Comparison of ENCODE assay signal across 8 cellular contexts in genomic region chr12:64452559-64453329, GRCh38. TPM values are rescaled to one million over a fixed set of nuclear protein-coding genes. Genes with fewer than 3 reads are reported as not detected.
DNase-seq lines count a peak whose midpoint lies in the region; ATAC-seq and TF ChIP-seq lines count a peak whose summit lies in the region.

No MANE protein-coding gene starts in this region.

- intact Hi-C loops in IMR-90 (cut with micrococcal nuclease): no loop called here

- H3K9me1 ChIP-seq in IMR-90 (ENCODE audit: insufficient read depth, low read length): 0 out of 2 replicates have a peak, but pooled peaks cover 2% of the 10 kb centered on the region

- H2BK20ac ChIP-seq in IMR-90 (ENCODE audit: low read depth, low read length): peak overlapping the region; percentile 47; the same call in 1 of the 2 replicates

- H3K27ac ChIP-seq in IMR-90 (ENCODE audit: insufficient read depth, low read length) (peak overlapping the region; percentile 93), SU-DHL-6 (ENCODE audit: low read depth, low read length) (peak overlapping the region; percentile 62), endodermal cell (ENCODE audit: low read depth, low read length) (peak overlapping the region; percentile 73), mesendoderm (ENCODE audit: low read depth, low read length) (peak overlapping the region; percentile 87), upper lobe of left lung (peak overlapping the region; percentile 97 to 100 (median 98))

- in situ Hi-C loops in IMR-90 (cut with MboI; ENCODE audit: low sequenced_read_pairs): no loop called here

- POLR2A ChIA-PET in IMR-90 (lab: Charles Lee; ENCODE audit: unreplicated experiment): no interaction called here

- peak overlapping the region; percentile 88 for H3K27ac Mint-ChIP-seq in endodermal cell

- H2BK15ac ChIP-seq in IMR-90 (ENCODE audit: low read depth, low read length) (no peak overlapping the region; the same call in 2 of the 3 replicates), mesendoderm (replicated peaks; ENCODE audit: low read depth) (no peak overlapping the region)

- H2AK5ac ChIP-seq in IMR-90 (ENCODE audit: low read depth, low read length) (peak overlapping the region; percentile 71), mesendoderm (ENCODE audit: low read length) (no peak overlapping the region)

- H3K14ac ChIP-seq in IMR-90 (replicated peaks; ENCODE audit: low read depth, low read length): peak overlapping the region; percentile 96

- H3F3A ChIP-seq in SU-DHL-6 (ENCODE audit: insufficient read depth): peaks cover 29% of the 10 kb centered on the region

- no peaks in the 10 kb centered on the region for H3K9me3 ChIP-seq in IMR-90 (ENCODE audit: control insufficient read depth, insufficient read depth, low read length)
- H3K9me3 ChIP-seq in SU-DHL-6 (ENCODE audit: insufficient read depth, low read length): no peaks in the 10 kb centered on the region
- H3K9me3 ChIP-seq in endodermal cell (ENCODE audit: control insufficient read depth, low read length): no peaks in the 10 kb centered on the region
- H3K9me3 ChIP-seq in upper lobe of left lung: no peaks in the 10 kb centered on the region

- peaks cover 23% of the 10 kb centered on the region for H3K36me3 Mint-ChIP-seq in endodermal cell (ENCODE audit: low read depth)

- no peak for TF ChIP-seq RAD21 in IMR-90 (IDR thresholded peaks at IDR 0.05; ENCODE audit: low read length)

- H2BK5ac ChIP-seq in IMR-90 (ENCODE audit: low read depth, low read length, poor library complexity, severe bottlenecking) (peak overlapping the region; percentile 96), mesendoderm (ENCODE audit: low read length) (no peak overlapping the region)

- H3K4me1 ChIP-seq in IMR-90 (ENCODE audit: control insufficient read depth, insufficient read depth, low read length) (peaks cover 9% of the 10 kb centered on the region), endodermal cell (ENCODE audit: control insufficient read depth, insufficient read depth, low read length) (peaks cover 3% of the 10 kb centered on the region), mesendoderm (ENCODE audit: control insufficient read depth, low read depth, low read length) (no peaks in the 10 kb centered on the region), upper lobe of left lung (peaks cover 17 to 35% (median 29%) of the 10 kb centered on the region in 4 donors)

- WGBS in IMR-90 (ENCODE audit: extremely low coverage in 2 of 2, insufficient read length in 1 of 2), 2 experiments: no CpG with 5 or more reads among the region's 16 CpGs
- 4 to 5% methylated on average over 12 to 16 of the region's 16 CpGs for WGBS in endodermal cell (ENCODE audit: insufficient coverage in 1 of 2, insufficient read length in 1 of 2), 2 experiments
- no CpG with 5 or more reads among the region's 16 CpGs for WGBS in mesendoderm (ENCODE audit: extremely low coverage, insufficient coverage, low lambda C conversion rate)
- 0 to 1% methylated on average over 15 to 16 of the region's 16 CpGs for WGBS in upper lobe of left lung, 2 donors

- no TSS peak for BruUV-seq in IMR-90 (replicated peaks; lab: Mats Ljungman, UMichigan)

- TF ChIP-seq POLR2A in IMR-90 (IDR thresholded peaks at IDR 0.05; ENCODE audit: low read depth, low read length) (peak; percentile 73; the same call in 1 of the 2 replicates), upper lobe of left lung (IDR thresholded peaks at IDR 0.05) (peak in 1 of 4 donors; percentile 0)

- peak overlapping the region; percentile 79 for H3K9ac ChIP-seq in IMR-90 (ENCODE audit: low read depth, low read length)
- peak overlapping the region; percentile 91 for H3K9ac ChIP-seq in SU-DHL-6 (ENCODE audit: low read length)
- H3K9ac ChIP-seq in endodermal cell (ENCODE audit: extremely low read depth, low read length, poor library complexity, severe bottlenecking): peak overlapping the region; percentile 84
- peak overlapping the region; percentile 92 for H3K9ac ChIP-seq in mesendoderm (ENCODE audit: low read length)

- H2AK9ac ChIP-seq in IMR-90 (replicated peaks; ENCODE audit: low read depth, low read length, poor library complexity): peak overlapping the region; percentile 90

- peaks cover 63% of the 10 kb centered on the region for H3K79me2 ChIP-seq in SU-DHL-6 (ENCODE audit: insufficient read depth, low read length)
- H3K79me2 ChIP-seq in mesendoderm (ENCODE audit: control insufficient read depth, insufficient read depth, low read length): peaks cover 25% of the 10 kb centered on the region

- peak in 1 of 4 donors; percentile 11 for TF ChIP-seq EP300 in upper lobe of left lung (IDR thresholded peaks at IDR 0.05)

- TF ChIP-seq CTCF in IMR-90 (conservative IDR thresholded peaks at IDR 0.05; ENCODE audit: low read depth, low read length) (no peak), SU-DHL-6 (IDR thresholded peaks at IDR 0.05; ENCODE audit: insufficient read depth, low read length, poor library complexity, severe bottlenecking) (no peak), endodermal cell (conservative IDR thresholded peaks at IDR 0.05) (no peak), upper lobe of left lung (IDR thresholded peaks at IDR 0.05) (no peak)

- peak overlapping the region; percentile 65 for H4K91ac ChIP-seq in IMR-90 (ENCODE audit: insufficient read depth, low read depth, low read length)

- H3K9me3 Mint-ChIP-seq in endodermal cell: no peaks in the 10 kb centered on the region

- H3K79me1 ChIP-seq in IMR-90 (ENCODE audit: low read depth in 1 of 2, low read length in 2 of 2): peaks cover 9 to 29% of the 10 kb centered on the region in 2 experiments; a peak in 3 of 4 replicates
- H3K79me1 ChIP-seq in mesendoderm (ENCODE audit: low read length): peaks cover 8% of the 10 kb centered on the region

- H3K9me2 ChIP-seq in SU-DHL-6 (replicated peaks; ENCODE audit: insufficient read depth, low read length): no peaks in the 10 kb centered on the region

- H3K56ac ChIP-seq in IMR-90 (ENCODE audit: extremely low read depth, insufficient read depth, low read length) (peak overlapping the region; percentile 92), mesendoderm (ENCODE audit: low read length) (peak overlapping the region; percentile 81)

- peak overlapping the region; percentile 89 for H3K23ac ChIP-seq in IMR-90 (ENCODE audit: low read depth, low read length)
- H3K23ac ChIP-seq in mesendoderm (ENCODE audit: low read length): peak overlapping the region; percentile 51

- peak overlapping the region; percentile 58; the same call in 1 of the 2 replicates for H2BK120ac ChIP-seq in IMR-90 (ENCODE audit: low read depth, low read length)
- no peak overlapping the region for H2BK120ac ChIP-seq in mesendoderm (ENCODE audit: low read depth, low read length)

- no peaks in the 10 kb centered on the region for H3K27me3 ChIP-seq in IMR-90 (ENCODE audit: control insufficient read depth, insufficient read depth, low read length)
- H3K27me3 ChIP-seq in SU-DHL-6 (ENCODE audit: low read length): no peaks in the 10 kb centered on the region
- no peaks in the 10 kb centered on the region for H3K27me3 ChIP-seq in endodermal cell (ENCODE audit: control insufficient read depth, insufficient read depth, low read length, poor library complexity, severe bottlenecking)
- no peaks in the 10 kb centered on the region for H3K27me3 ChIP-seq in mesendoderm (ENCODE audit: insufficient read depth, low read length, poor library complexity)
- no peaks in the 10 kb centered on the region for H3K27me3 ChIP-seq in upper lobe of left lung

- CTCF ChIA-PET in IMR-90 (lab: Yijun Ruan, JAX): no interaction called here

- dilution Hi-C loops in IMR-90 (cut with HindIII; ENCODE audit: low sequenced_read_pairs, unreplicated experiment): no loop called here

- peak; percentile 2 to 5 for ATAC-seq in activated CD4-positive, CD25-positive, alpha-beta regulatory T cell treated with anti-CD3 and anti-CD28 coated beads, Interleukin-2, amount 50 U/mL, for 24 hours
- peak; percentile 45 for ATAC-seq in IMR-90 (ENCODE audit: low read depth)
- ATAC-seq in upper lobe of left lung (ENCODE audit: low FRiP score in 2 of 2): peak; percentile 70 to 79

- H4K5ac ChIP-seq in IMR-90 (ENCODE audit: low read depth, low read length): peak overlapping the region; percentile 39
- no peak overlapping the region for H4K5ac ChIP-seq in mesendoderm (ENCODE audit: low read length)

- H2AFZ ChIP-seq in IMR-90 (replicated peaks; ENCODE audit: low read length, poor library complexity): peak overlapping the region; percentile 98
- peak overlapping the region; percentile 91 for H2AFZ ChIP-seq in SU-DHL-6 (ENCODE audit: low read depth, low read length, severe bottlenecking)

- peak overlapping the region; percentile 36 to 77; a peak in 3 of 4 replicates for H4K8ac ChIP-seq in IMR-90 (ENCODE audit: low read depth in 2 of 2, low read length in 2 of 2)
- no peak overlapping the region for H4K8ac ChIP-seq in mesendoderm (ENCODE audit: low read depth, low read length)

- H3K4me2 ChIP-seq in IMR-90 (ENCODE audit: low read depth, low read length): peak overlapping the region; percentile 93
- H3K4me2 ChIP-seq in SU-DHL-6 (ENCODE audit: low read depth, low read length, poor library complexity, severe bottlenecking): peak overlapping the region; percentile 92
- peak overlapping the region; percentile 47 for H3K4me2 ChIP-seq in mesendoderm (ENCODE audit: low read length)

- H3K36me3 ChIP-seq in IMR-90 (ENCODE audit: control insufficient read depth, insufficient read depth, low read length): peaks cover 11% of the 10 kb centered on the region
- H3K36me3 ChIP-seq in SU-DHL-6 (ENCODE audit: low read length): peaks cover 11% of the 10 kb centered on the region; the same call in 1 of the 2 replicates
- peaks cover 30% of the 10 kb centered on the region for H3K36me3 ChIP-seq in endodermal cell (ENCODE audit: control insufficient read depth, insufficient read depth, low read length)
- H3K36me3 ChIP-seq in mesendoderm (ENCODE audit: control insufficient read depth, insufficient read depth, low read length): no peaks in the 10 kb centered on the region
- peaks cover 0 to 18% (median 1%) of the 10 kb centered on the region in 4 donors for H3K36me3 ChIP-seq in upper lobe of left lung

- no peaks in the 10 kb centered on the region for H3K27me3 Mint-ChIP-seq in endodermal cell (ENCODE audit: insufficient read depth)

- H3K4ac ChIP-seq in IMR-90 (ENCODE audit: low read depth, low read length) (peak overlapping the region; percentile 90), mesendoderm (ENCODE audit: low read depth, low read length) (no peak overlapping the region)

- peak overlapping the region; percentile 89 for H3K4me3 ChIP-seq in IMR-90 (ENCODE audit: insufficient read depth, low read depth, low read length)
- H3K4me3 ChIP-seq in SU-DHL-6 (ENCODE audit: insufficient read depth, low read length, poor library complexity, severe bottlenecking): peak overlapping the region; percentile 78
- H3K4me3 ChIP-seq in endodermal cell (ENCODE audit: low read length): peak overlapping the region; percentile 100
- peak overlapping the region; percentile 62 for H3K4me3 ChIP-seq in mesendoderm (ENCODE audit: low read length)
- peak overlapping the region; percentile 76 to 95 (median 90) for H3K4me3 ChIP-seq in upper lobe of left lung

- peaks cover 17% of the 10 kb centered on the region for H3K4me1 Mint-ChIP-seq in endodermal cell

- H4K20me1 ChIP-seq in IMR-90 (ENCODE audit: insufficient read depth, low read length) (peaks cover 13% of the 10 kb centered on the region; the same call in 1 of the 2 replicates), SU-DHL-6 (ENCODE audit: low read depth, low read length) (peaks cover 9% of the 10 kb centered on the region; the same call in 1 of the 2 replicates)

- peak overlapping the region; percentile 92 for H3K4me3 Mint-ChIP-seq in endodermal cell

- DNase-seq in activated CD4-positive, CD25-positive, alpha-beta regulatory T cell (lab: John Stamatoyannopoulos, UW): no peak
- DNase-seq in IMR-90 (peak; percentile 90), endodermal cell (no peak), mesendoderm (peak; percentile 27), upper lobe of left lung (peak in 1 of 2 donors; percentile 29), SKM-1 (lab: John Stamatoyannopoulos, UW; ENCODE audit: unreplicated experiment) (no peak)

- H3K18ac ChIP-seq in IMR-90 (ENCODE audit: low read depth, low read length) (peak overlapping the region; percentile 26), mesendoderm (ENCODE audit: low read length) (peak overlapping the region; percentile 78)

RNA-seq across cellular contexts. Expression of gene TBK1, which starts 0.8 kb away (rescaled TPM):
- total RNA-seq in IMR-90 (2012; rRNA removed) (9.9 and 25.3 TPM in 2 replicates), endodermal cell (10 to 100 TPM; 23.9 to 25.1 TPM), upper lobe of left lung (10 to 100 TPM; 12.9 to 49.0 (median 16.7) TPM)
- 7.8 and 11.6 TPM in 2 replicates for polyA plus RNA-seq in IMR-90 (2012; rRNA removed)
- 0.49 and 0.65 TPM in 2 replicates for polyA plus RNA-seq in IMR-90 (2012; cell fraction: cytosol; rRNA removed)
- polyA plus RNA-seq in IMR-90 (2012; cell fraction: nucleus; rRNA removed; ENCODE audit: low replicate concordance): 0.85 and 11.8 TPM in 2 replicates
- polyA plus RNA-seq in endodermal cell (2013, experiment 1 of 2): 16.7 TPM
- 16.9 TPM for polyA plus RNA-seq in endodermal cell (2013, experiment 2 of 2)
- polyA plus RNA-seq in mesendoderm (2013, experiment 1 of 2): 12.7 TPM
- 12.4 TPM for polyA plus RNA-seq in mesendoderm (2013, experiment 2 of 2)

RNA-seq across cellular contexts. Expression of gene XPOT, which starts 48.6 kb away (rescaled TPM):
- 79.4 and 80.8 TPM in 2 replicates for total RNA-seq in IMR-90 (2012; rRNA removed)
- 32.0 and 40.9 TPM in 2 replicates for polyA plus RNA-seq in IMR-90 (2012; rRNA removed)
- 8.7 and 9.5 TPM in 2 replicates for polyA plus RNA-seq in IMR-90 (2012; cell fraction: cytosol; rRNA removed)
- polyA plus RNA-seq in IMR-90 (2012; cell fraction: nucleus; rRNA removed; ENCODE audit: low replicate concordance): 11.4 and 129 TPM in 2 replicates
- total RNA-seq in endodermal cell: 100 to 1,000 TPM in 1 of 2 donors, 10 to 100 TPM in 1; 94.9 to 100 TPM
- polyA plus RNA-seq in endodermal cell (2013, experiment 1 of 2): 70.8 TPM
- polyA plus RNA-seq in endodermal cell (2013, experiment 2 of 2): 56.6 TPM
- 143 TPM for polyA plus RNA-seq in mesendoderm (2013, experiment 1 of 2)
- 148 TPM for polyA plus RNA-seq in mesendoderm (2013, experiment 2 of 2)
- total RNA-seq in upper lobe of left lung: 10 to 100 TPM; 22.0 to 72.8 (median 32.8) TPM

Comparison
In these comparisons a context has a peak if more than half of its experiments do, and no peak if none do; other contexts are left out.
1. ATAC-seq: peak in every context shown above with its lines; median percentile 74 in upper lobe of left lung; 45 in IMR-90; 4 in activated CD4-positive, CD25-positive, alpha-beta regulatory T cell treated with anti-CD3 and anti-CD28 coated beads, Interleukin-2, amount 50 U/mL, for 24 hours.
2. DNase-seq: peak in IMR-90 (single experiment) and mesendoderm (single experiment); none in activated CD4-positive, CD25-positive, alpha-beta regulatory T cell (0 of 4), endodermal cell (single experiment) and SKM-1 (single experiment).
3. Peak in every context shown above with its lines, with median percentiles within 50 percentile points of each other: H3K27ac ChIP-seq, H3K4me2 ChIP-seq, H3K4me3 ChIP-seq and H3K9ac ChIP-seq.